Comparison of ENCODE assay signal across 10 cellular contexts in genomic region chrX:41381685-41382084, GRCh38. TPM values are rescaled to one million over a fixed set of nuclear protein-coding genes. Genes with fewer than 3 reads are reported as not detected.
A peak's percentile ranks its signal among the peaks of the same experiment; 100 is the strongest.
DNase-seq lines count a peak whose midpoint lies in the region; ATAC-seq and TF ChIP-seq lines count a peak whose summit lies in the region.
"Had no signal": no experiment of that assay in that cellular context is flagged by ENCODE, and none has a peak within 500 bp of the region (broad histone marks: within the 10 kb centered on the region; RNA-seq: fewer than 3 reads in every experiment).

No MANE protein-coding gene starts in this region.

- no peak for ATAC-seq in natural killer cell treated with Interleukin-12 subunit alpha and Interleukin-12 subunit beta and Interleukin-15 and Interleukin-18, amount 100 ng/mL, for 72 hours
- ATAC-seq in HG03432 (IDR thresholded peaks at IDR 0.05; ENCODE audit: unreplicated experiment) (no peak), GM19467 (IDR thresholded peaks at IDR 0.05; ENCODE audit: unreplicated experiment) (no peak)

- H3K27ac Mint-ChIP-seq in neural crest cell (ENCODE audit: unreplicated experiment): peak overlapping the region; percentile 60
- no peak overlapping the region for H3K27ac Mint-ChIP-seq in natural killer cell treated with Interleukin-12 subunit alpha and Interleukin-12 subunit beta and Interleukin-15 and Interleukin-18, amount 100 ng/mL, for 72 hours

- H3K4me3 ChIP-seq in NB4 (ENCODE audit: low read depth, low read length) (no peak overlapping the region), epithelial cell of proximal tubule (ENCODE audit: low read depth, low read length) (no peak overlapping the region)
- H3K4me3 ChIP-seq: pancreas had no signal

- TF ChIP-seq POLR2A in NB4 (IDR thresholded peaks at IDR 0.05; ENCODE audit: extremely low read depth, insufficient read length): no peak

- H3K4me1 Mint-ChIP-seq in neural crest cell: peaks cover 14% of the 10 kb centered on the region
- peaks cover 6 to 11% of the 10 kb centered on the region in 2 donors for H3K4me1 Mint-ChIP-seq in natural killer cell treated with Interleukin-12 subunit alpha and Interleukin-12 subunit beta and Interleukin-15 and Interleukin-18, amount 100 ng/mL, for 72 hours (ENCODE audit: low read depth in 2 of 2)

- H3K27me3 Mint-ChIP-seq in neural crest cell (ENCODE audit: low read depth): no peaks in the 10 kb centered on the region
- H3K27me3 Mint-ChIP-seq in natural killer cell treated with Interleukin-12 subunit alpha and Interleukin-12 subunit beta and Interleukin-15 and Interleukin-18, amount 100 ng/mL, for 72 hours: no peaks in the 10 kb centered on the region

- DNase-seq in DMS53 (lab: John Stamatoyannopoulos, UW) (peak; percentile 79), NB4 (ENCODE audit: low read depth) (peak; percentile 46), epithelial cell of proximal tubule (ENCODE audit: low read depth) (peak; percentile 51), neural crest cell (ENCODE audit: low read depth, low spot score) (peak; percentile 4), COLO668 (lab: John Stamatoyannopoulos, UW; ENCODE audit: unreplicated experiment) (no peak)
- DNase-seq in natural killer cell treated with Interleukin-12 subunit alpha and Interleukin-12 subunit beta and Interleukin-15 and Interleukin-18, amount 100 ng/mL, for 72 hours (ENCODE audit: low spot score): no peak
- DNase-seq: Kasumi-1, pancreas had no signal

- H3K9me3 Mint-ChIP-seq in neural crest cell: no peaks in the 10 kb centered on the region
- no peaks in the 10 kb centered on the region for H3K9me3 Mint-ChIP-seq in natural killer cell treated with Interleukin-12 subunit alpha and Interleukin-12 subunit beta and Interleukin-15 and Interleukin-18, amount 100 ng/mL, for 72 hours

- TF ChIP-seq CTCF in NB4 (IDR thresholded peaks at IDR 0.05; ENCODE audit: low read depth, low read length) (no peak), epithelial cell of proximal tubule (conservative IDR thresholded peaks at IDR 0.05; ENCODE audit: low read depth, low read length) (no peak), neural crest cell (conservative IDR thresholded peaks at IDR 0.05) (no peak)

- no peak overlapping the region for H3K4me3 Mint-ChIP-seq in neural crest cell
- no peak overlapping the region for H3K4me3 Mint-ChIP-seq in natural killer cell treated with Interleukin-12 subunit alpha and Interleukin-12 subunit beta and Interleukin-15 and Interleukin-18, amount 100 ng/mL, for 72 hours

- H3K36me3 Mint-ChIP-seq in neural crest cell (ENCODE audit: low read depth): no peaks in the 10 kb centered on the region
- H3K36me3 Mint-ChIP-seq in natural killer cell treated with Interleukin-12 subunit alpha and Interleukin-12 subunit beta and Interleukin-15 and Interleukin-18, amount 100 ng/mL, for 72 hours: no peaks in the 10 kb centered on the region

RNA-seq across cellular contexts. Expression of gene DDX3X, which starts 47.7 kb away (rescaled TPM):
- total RNA-seq in epithelial cell of proximal tubule (87.6 and 202 TPM in 2 replicates), neural crest cell (300 and 308 TPM in 2 replicates)
- total RNA-seq in natural killer cell treated with Interleukin-12 subunit alpha and Interleukin-12 subunit beta and Interleukin-15 and Interleukin-18, amount 100 ng/mL, for 72 hours: 100 to 1,000 TPM; 252 to 451 TPM

Comparison
In these comparisons a context has a peak if more than half of its experiments do, and no peak if none do; other contexts are left out.
1. DNase-seq: peak in DMS53 (single experiment), NB4 (single experiment), epithelial cell of proximal tubule (single experiment) and neural crest cell (single experiment); none in COLO668 (single experiment) and natural killer cell treated with Interleukin-12 subunit alpha and Interleukin-12 subunit beta and Interleukin-15 and Interleukin-18, amount 100 ng/mL, for 72 hours (single experiment).